ENCODE assay signal across 22 cellular contexts in the genomic region with DNA sequence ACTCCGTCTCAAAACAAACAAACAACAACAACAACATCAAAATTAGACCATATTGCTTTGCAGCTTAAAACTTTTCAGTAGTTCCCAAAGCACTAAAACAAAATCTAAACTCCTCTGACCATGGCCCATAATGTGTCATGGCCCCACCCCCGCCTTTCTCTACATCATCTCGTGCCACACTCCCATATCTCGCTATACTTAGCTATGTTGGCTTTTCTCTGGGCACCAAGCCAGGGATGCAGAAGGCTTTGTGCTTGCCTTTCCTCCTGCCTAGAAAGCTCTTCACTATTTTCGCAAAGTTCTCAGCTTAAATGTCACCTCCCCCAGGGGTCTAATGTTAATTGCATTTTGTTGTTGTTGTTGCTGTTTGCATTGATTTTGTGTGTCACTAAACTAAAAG. TPM values are rescaled to one million over a fixed set of nuclear protein-coding genes. Genes with fewer than 3 reads are reported as not detected.
DNase-seq lines count a peak whose midpoint lies in the region; ATAC-seq and TF ChIP-seq lines count a peak whose summit lies in the region.
"Had no signal": no experiment of that assay in that cellular context is flagged by ENCODE, and none has a peak within 500 bp of the region (broad histone marks: within the 10 kb centered on the region; RNA-seq: fewer than 3 reads in every experiment).

No MANE protein-coding gene starts in this region.

- TF ChIP-seq CTCF in HEK293 (tag by site-specific recombination; IDR thresholded peaks at IDR 0.05) (no peak), heart right ventricle (IDR thresholded peaks at IDR 0.05) (no peak), Peyer's patch (IDR thresholded peaks at IDR 0.05) (no peak)

- H3K9me3 ChIP-seq in HEK293 (ENCODE audit: control insufficient read depth, insufficient read depth, low read depth, low read length) (no peaks in the 10 kb centered on the region), heart right ventricle (peaks cover 0 to 7% (median 0%) of the 10 kb centered on the region in 11 donors), Peyer's patch (no peaks in the 10 kb centered on the region)
- H3K9me3 ChIP-seq: breast epithelium, esophagus muscularis mucosa, mucosa of descending colon, thyroid gland had no signal

- 39 to 50% methylated on average over 5 of the region's 5 CpGs for WGBS in heart right ventricle, 2 donors

- CTCF ChIA-PET in HEK293 (lab: Yijun Ruan, JAX): interaction anchor here (0.9 to 1.4 kb wide), 2 partner anchors 13 to 123 kb away, joined by 3 read pairs; no protein-coding TSS in a partner anchor

- DNase-seq in COLO668 (lab: John Stamatoyannopoulos, UW; ENCODE audit: unreplicated experiment) (peak; percentile 11), SHP77 (lab: John Stamatoyannopoulos, UW) (peak; percentile 50 to 56), heart right ventricle (peak; percentile 25 to 70), Peyer's patch (no peak), SKM-1 treated with dmso at 0.1 percent for 144 hours (lab: John Stamatoyannopoulos, UW; ENCODE audit: unreplicated experiment) (no peak), posterior cingulate gyrus (no peak)
- DNase-seq in effector CD4-positive, alpha-beta T cell: no peak
- DNase-seq: activated CD4-positive, alpha-beta memory T cell treated with anti-CD3 and anti-CD28 coated beads for 36 hours; activated T-cell treated with anti-CD3 and anti-CD28 coated beads, Interleukin-2, amount 50 U/mL, for 4 hours; AML-193; left colon; mucosa of descending colon; MV-4-11; NCI-H2107; occipital lobe; thyroid gland had no signal

- H3K27me3 ChIP-seq in heart right ventricle (no peaks in the 10 kb centered on the region), Peyer's patch (no peaks in the 10 kb centered on the region)
- H3K27me3 ChIP-seq: breast epithelium, esophagus muscularis mucosa, thyroid gland had no signal

- TF ChIP-seq POLR2A in Peyer's patch (IDR thresholded peaks at IDR 0.05): no peak

- H3K27ac ChIP-seq in HEK293 (ENCODE audit: extremely low read depth, low read depth, low read length): no peak overlapping the region
- peak overlapping the region in 1 of 10 donors; percentile 13 for H3K27ac ChIP-seq in heart right ventricle
- no peak overlapping the region for H3K27ac ChIP-seq in Peyer's patch
- H3K27ac ChIP-seq: breast epithelium, esophagus muscularis mucosa, skin epidermis, thyroid gland had no signal

- H3K4me1 ChIP-seq in HEK293 (ENCODE audit: control insufficient read depth, insufficient read depth, low read length) (no peaks in the 10 kb centered on the region), heart right ventricle (peaks cover 0 to 18% (median 5%) of the 10 kb centered on the region in 9 donors), Peyer's patch (no peaks in the 10 kb centered on the region)
- H3K4me1 ChIP-seq: breast epithelium had no signal

- intact Hi-C loops in heart right ventricle (cut with DNase I): loop anchor here in 3 of 10 donors (5.0 to 10.0 kb wide), 2 partner anchors 73 to 76 kb away; no protein-coding TSS in a partner anchor
- intact Hi-C loops in posterior cingulate gyrus (cut with DNase I): no loop called here

- peak; percentile 67 to 90 (median 83) for ATAC-seq in heart right ventricle
- ATAC-seq: activated naive CD4-positive, alpha-beta T cell treated with anti-CD3 and anti-CD28 coated beads, Interleukin-2, amount 50 U/mL, for 72 hours; activated T-cell treated with anti-CD3 and anti-CD28 coated beads, Interleukin-2, amount 50 U/mL, for 4 hours; HCT116; left colon; mucosa of descending colon had no signal

- no peak overlapping the region for H3K4me3 ChIP-seq in HEK293 (ENCODE audit: low read depth, low read length)
- H3K4me3 ChIP-seq in heart right ventricle: no peak overlapping the region
- H3K4me3 ChIP-seq in Peyer's patch: no peak overlapping the region
- H3K4me3 ChIP-seq: breast epithelium, esophagus muscularis mucosa, mucosa of descending colon, skin epidermis, thyroid gland had no signal

- POLR2A ChIA-PET in HEK293 (lab: Yijun Ruan, JAX): no interaction called here

- H3K36me3 ChIP-seq in HEK293 (ENCODE audit: control insufficient read depth in 2 of 2, insufficient read depth in 1 of 2, low read length in 2 of 2) (no peaks in the 10 kb centered on the region), heart right ventricle (no peaks in the 10 kb centered on the region), Peyer's patch (no peaks in the 10 kb centered on the region)
- H3K36me3 ChIP-seq: breast epithelium, esophagus muscularis mucosa, thyroid gland had no signal

TF ChIP-seq in HEK293, 187 proteins besides CTCF, POLR2A, EP300 and RAD21:
- no peak for TF ChIP-seq ZNF610 (tag by site-specific recombination; IDR thresholded peaks at IDR 0.05; ENCODE audit: borderline replicate concordance)
- TF ChIP-seq, protein P1, sequence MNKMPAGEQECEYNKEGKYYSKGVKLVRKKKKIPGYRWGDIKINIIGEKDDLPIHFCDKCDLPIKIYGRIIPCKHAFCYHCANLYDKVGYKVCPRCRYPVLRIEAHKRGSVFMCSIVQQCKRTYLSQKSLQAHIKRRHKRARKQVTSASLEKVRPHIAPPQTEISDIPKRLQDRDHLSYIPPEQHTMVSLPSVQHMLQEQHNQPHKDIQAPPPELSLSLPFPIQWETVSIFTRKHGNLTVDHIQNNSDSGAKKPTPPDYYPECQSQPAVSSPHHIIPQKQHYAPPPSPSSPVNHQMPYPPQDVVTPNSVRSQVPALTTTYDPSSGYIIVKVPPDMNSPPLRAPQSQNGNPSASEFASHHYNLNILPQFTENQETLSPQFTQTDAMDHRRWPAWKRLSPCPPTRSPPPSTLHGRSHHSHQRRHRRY (tag by site-specific recombination; IDR thresholded peaks at IDR 0.05): no peak
- TF ChIP-seq ZNF335 (tag by site-specific recombination; conservative IDR thresholded peaks at IDR 0.05): peak; percentile 49; the same call in 1 of the 2 replicates
- TF ChIP-seq, protein P2, sequence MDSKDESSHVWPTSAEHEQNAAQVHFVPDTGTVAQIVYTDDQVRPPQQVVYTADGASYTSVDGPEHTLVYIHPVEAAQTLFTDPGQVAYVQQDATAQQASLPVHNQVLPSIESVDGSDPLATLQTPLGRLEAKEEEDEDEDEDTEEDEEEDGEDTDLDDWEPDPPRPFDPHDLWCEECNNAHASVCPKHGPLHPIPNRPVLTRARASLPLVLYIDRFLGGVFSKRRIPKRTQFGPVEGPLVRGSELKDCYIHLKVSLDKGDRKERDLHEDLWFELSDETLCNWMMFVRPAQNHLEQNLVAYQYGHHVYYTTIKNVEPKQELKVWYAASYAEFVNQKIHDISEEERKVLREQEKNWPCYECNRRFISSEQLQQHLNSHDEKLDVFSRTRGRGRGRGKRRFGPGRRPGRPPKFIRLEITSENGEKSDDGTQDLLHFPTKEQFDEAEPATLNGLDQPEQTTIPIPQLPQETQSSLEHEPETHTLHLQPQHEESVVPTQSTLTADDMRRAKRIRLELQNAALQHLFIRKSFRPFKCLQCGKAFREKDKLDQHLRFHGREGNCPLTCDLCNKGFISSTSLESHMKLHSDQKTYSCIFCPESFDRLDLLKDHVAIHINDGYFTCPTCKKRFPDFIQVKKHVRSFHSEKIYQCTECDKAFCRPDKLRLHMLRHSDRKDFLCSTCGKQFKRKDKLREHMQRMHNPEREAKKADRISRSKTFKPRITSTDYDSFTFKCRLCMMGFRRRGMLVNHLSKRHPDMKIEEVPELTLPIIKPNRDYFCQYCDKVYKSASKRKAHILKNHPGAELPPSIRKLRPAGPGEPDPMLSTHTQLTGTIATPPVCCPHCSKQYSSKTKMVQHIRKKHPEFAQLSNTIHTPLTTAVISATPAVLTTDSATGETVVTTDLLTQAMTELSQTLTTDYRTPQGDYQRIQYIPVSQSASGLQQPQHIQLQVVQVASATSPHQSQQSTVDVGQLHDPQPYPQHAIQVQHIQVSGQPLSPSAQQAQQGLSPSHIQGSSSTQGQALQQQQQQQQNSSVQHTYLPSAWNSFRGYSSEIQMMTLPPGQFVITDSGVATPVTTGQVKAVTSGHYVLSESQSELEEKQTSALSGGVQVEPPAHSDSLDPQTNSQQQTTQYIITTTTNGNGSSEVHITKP (tag by site-specific recombination; IDR thresholded peaks at IDR 0.05): 0 out of 2 replicates have a peak, but pooled peaks have one; percentile 47
- TF ChIP-seq ZNF354C (tag by site-specific recombination; IDR thresholded peaks at IDR 0.05; ENCODE audit: borderline replicate concordance, low read depth): no peak
- TF ChIP-seq GLI4 (tag by site-specific recombination; IDR thresholded peaks at IDR 0.05): 0 out of 2 replicates have a peak, but pooled peaks have one; percentile 19
- TF ChIP-seq, protein P3, sequence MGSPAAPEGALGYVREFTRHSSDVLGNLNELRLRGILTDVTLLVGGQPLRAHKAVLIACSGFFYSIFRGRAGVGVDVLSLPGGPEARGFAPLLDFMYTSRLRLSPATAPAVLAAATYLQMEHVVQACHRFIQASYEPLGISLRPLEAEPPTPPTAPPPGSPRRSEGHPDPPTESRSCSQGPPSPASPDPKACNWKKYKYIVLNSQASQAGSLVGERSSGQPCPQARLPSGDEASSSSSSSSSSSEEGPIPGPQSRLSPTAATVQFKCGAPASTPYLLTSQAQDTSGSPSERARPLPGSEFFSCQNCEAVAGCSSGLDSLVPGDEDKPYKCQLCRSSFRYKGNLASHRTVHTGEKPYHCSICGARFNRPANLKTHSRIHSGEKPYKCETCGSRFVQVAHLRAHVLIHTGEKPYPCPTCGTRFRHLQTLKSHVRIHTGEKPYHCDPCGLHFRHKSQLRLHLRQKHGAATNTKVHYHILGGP (tag by site-specific recombination; IDR thresholded peaks at IDR 0.05): 0 out of 2 replicates have a peak, but pooled peaks have one; percentile 12
- TF ChIP-seq ZNF658 (tag by site-specific recombination; IDR thresholded peaks at IDR 0.05): no peak
TF ChIP-seq in HEK293: peak in this region for 4.

RNA-seq across cellular contexts. Expression of a gene that starts 15.1 kb away (rescaled TPM):
- 1 to 10 TPM; 1.8 to 3.6 (median 2.8) TPM for total RNA-seq in heart right ventricle
- polyA plus RNA-seq in heart right ventricle: 1 to 10 TPM; 1.9 to 2.3 TPM
- total RNA-seq in Peyer's patch: under 1 TPM in 1 of 4 donors, not detected in 3; 0.38 TPM
- total RNA-seq: activated CD4-positive, alpha-beta memory T cell treated with anti-CD3 and anti-CD28 coated beads for 36 hours; activated naive CD4-positive, alpha-beta T cell treated with anti-CD3 and anti-CD28 coated beads, Interleukin-2, amount 50 U/mL, for 72 hours; activated T-cell treated with anti-CD3 and anti-CD28 coated beads, Interleukin-2, amount 50 U/mL, for 4 hours had no signal

Comparison
In these comparisons a context has a peak if more than half of its experiments do, and no peak if none do; other contexts are left out.
1. DNase-seq: peak in COLO668 (single experiment), SHP77 (2 of 2) and heart right ventricle (2 of 2); none in Peyer's patch (0 of 3), effector CD4-positive, alpha-beta T cell (single experiment), SKM-1 treated with dmso at 0.1 percent for 144 hours (single experiment) and posterior cingulate gyrus (0 of 10).